ENCODE assay signal across 1 cellular context in genomic region chr15:69222002-69222474, GRCh38.
TF ChIP-seq lines count a peak whose summit lies in the region.

No MANE protein-coding gene starts in this region.

TF ChIP-seq in HepG2, 621 proteins besides CTCF, POLR2A, EP300 and RAD21 (continued from another document and continues in another):
- no peak for TF ChIP-seq ZNF180 (CRISPR knock-in tag; IDR thresholded peaks at IDR 0.05; ENCODE audit: borderline replicate concordance, low read depth)
- TF ChIP-seq MTERF4 (CRISPR knock-in tag; IDR thresholded peaks at IDR 0.05), result no peak
- no peak for TF ChIP-seq AFF4 (CRISPR knock-in tag; IDR thresholded peaks at IDR 0.05)
- TF ChIP-seq ZIK1 (CRISPR knock-in tag; IDR thresholded peaks at IDR 0.05; ENCODE audit: borderline replicate concordance, low read depth), result peak; percentile 65; the same call in 1 of the 2 replicates
- no peak for TF ChIP-seq SMAD9 (CRISPR knock-in tag; IDR thresholded peaks at IDR 0.05)
- TF ChIP-seq ZNF503 (CRISPR knock-in tag; IDR thresholded peaks at IDR 0.05), result no peak
- no peak for TF ChIP-seq MEF2D (CRISPR knock-in tag; IDR thresholded peaks at IDR 0.05)
- TF ChIP-seq PRPF4 (IDR thresholded peaks at IDR 0.05; ENCODE audit: low read depth, low read length, poor library complexity, severe bottlenecking), result no peak
- TF ChIP-seq MLLT10 (CRISPR knock-in tag; IDR thresholded peaks at IDR 0.05), result no peak
- TF ChIP-seq ZFY (CRISPR knock-in tag; IDR thresholded peaks at IDR 0.05), result 0 out of 2 replicates have a peak, but pooled peaks have one; percentile 36
- TF ChIP-seq ZNF230 (CRISPR knock-in tag; IDR thresholded peaks at IDR 0.05), result 0 out of 2 replicates have a peak, but pooled peaks have one; percentile 46
- no peak for TF ChIP-seq SMAD3 (CRISPR knock-in tag; IDR thresholded peaks at IDR 0.05)
- TF ChIP-seq NFE2 (CRISPR knock-in tag; IDR thresholded peaks at IDR 0.05), result no peak
- no peak for TF ChIP-seq ZNF713 (CRISPR knock-in tag; IDR thresholded peaks at IDR 0.05)
- TF ChIP-seq HMG20A (CRISPR knock-in tag; IDR thresholded peaks at IDR 0.05; ENCODE audit: borderline replicate concordance), result peak; percentile 56; the same call in 1 of the 2 replicates
- TF ChIP-seq FOXK1 (CRISPR knock-in tag; IDR thresholded peaks at IDR 0.05; ENCODE audit: borderline replicate concordance, low read depth), result peak; percentile 27; the same call in 1 of the 2 replicates
- TF ChIP-seq ZNF850 (CRISPR knock-in tag; conservative IDR thresholded peaks at IDR 0.05), result no peak
- no peak for TF ChIP-seq ARHGAP35 (CRISPR knock-in tag; IDR thresholded peaks at IDR 0.05; ENCODE audit: borderline replicate concordance)
- no peak for TF ChIP-seq SSRP1 (CRISPR knock-in tag; IDR thresholded peaks at IDR 0.05)
- no peak for TF ChIP-seq KLF9 (CRISPR knock-in tag; IDR thresholded peaks at IDR 0.05; ENCODE audit: low read depth)
- no peak for TF ChIP-seq REXO4 (CRISPR knock-in tag; IDR thresholded peaks at IDR 0.05; ENCODE audit: borderline replicate concordance)
- 0 out of 2 replicates have a peak, but pooled peaks have one; percentile 34 for TF ChIP-seq ZBTB34 (CRISPR knock-in tag; IDR thresholded peaks at IDR 0.05)
- no peak for TF ChIP-seq JUNB (CRISPR knock-in tag; IDR thresholded peaks at IDR 0.05; ENCODE audit: borderline replicate concordance)
- TF ChIP-seq RFX3 (CRISPR knock-in tag; IDR thresholded peaks at IDR 0.05), result no peak
- no peak for TF ChIP-seq ZFP36 (IDR thresholded peaks at IDR 0.05; ENCODE audit: borderline replicate concordance, low read depth, low read length, partially characterized antibody)
- TF ChIP-seq ZNF644 (CRISPR knock-in tag; IDR thresholded peaks at IDR 0.05; ENCODE audit: low read depth), result peak; percentile 43
- TF ChIP-seq ZFP41 (CRISPR knock-in tag; IDR thresholded peaks at IDR 0.05; ENCODE audit: borderline replicate concordance), result no peak
- peak; percentile 53 for TF ChIP-seq MYC (CRISPR knock-in tag; IDR thresholded peaks at IDR 0.05; ENCODE audit: borderline replicate concordance)
- TF ChIP-seq ZFX (CRISPR knock-in tag; IDR thresholded peaks at IDR 0.05; ENCODE audit: low read depth), result no peak; the same call in 1 of the 2 replicates
- no peak for TF ChIP-seq CREBL2 (CRISPR knock-in tag; IDR thresholded peaks at IDR 0.05; ENCODE audit: borderline replicate concordance)
- TF ChIP-seq SNAI1 (CRISPR knock-in tag; IDR thresholded peaks at IDR 0.05; ENCODE audit: borderline replicate concordance), result no peak
- no peak for TF ChIP-seq ZBTB7A (CRISPR knock-in tag; IDR thresholded peaks at IDR 0.05)
- TF ChIP-seq TSC22D2 (CRISPR knock-in tag; IDR thresholded peaks at IDR 0.05; ENCODE audit: borderline replicate concordance), result no peak
- TF ChIP-seq EED (CRISPR knock-in tag; IDR thresholded peaks at IDR 0.05), result no peak
- no peak for TF ChIP-seq GATAD1 (CRISPR knock-in tag; IDR thresholded peaks at IDR 0.05)
- TF ChIP-seq GATA4 (IDR thresholded peaks at IDR 0.05; ENCODE audit: borderline replicate concordance, low read depth), result no peak
- no peak for TF ChIP-seq POGK (CRISPR knock-in tag; conservative IDR thresholded peaks at IDR 0.05)
- TF ChIP-seq SNAPC4 (CRISPR knock-in tag; IDR thresholded peaks at IDR 0.05), result no peak
- TF ChIP-seq ZNF451 (CRISPR knock-in tag; IDR thresholded peaks at IDR 0.05), result no peak
- no peak for TF ChIP-seq KDM4B (CRISPR knock-in tag; IDR thresholded peaks at IDR 0.05)
- no peak for TF ChIP-seq ZNF30 (CRISPR knock-in tag; IDR thresholded peaks at IDR 0.05)
- no peak for TF ChIP-seq ZFP62 (CRISPR knock-in tag; IDR thresholded peaks at IDR 0.05)
- TF ChIP-seq CERS6 (CRISPR knock-in tag; IDR thresholded peaks at IDR 0.05), result no peak
- TF ChIP-seq ZNF253 (CRISPR knock-in tag; IDR thresholded peaks at IDR 0.05; ENCODE audit: borderline replicate concordance), result no peak
- no peak for TF ChIP-seq FLYWCH1 (CRISPR knock-in tag; IDR thresholded peaks at IDR 0.05)
- no peak for TF ChIP-seq ISX (CRISPR knock-in tag; conservative IDR thresholded peaks at IDR 0.05)
- TF ChIP-seq AHR (CRISPR knock-in tag; IDR thresholded peaks at IDR 0.05), result no peak
- TF ChIP-seq MED8 (CRISPR knock-in tag; IDR thresholded peaks at IDR 0.05; ENCODE audit: insufficient replicate concordance), result no peak
- TF ChIP-seq RARG (CRISPR knock-in tag; IDR thresholded peaks at IDR 0.05; ENCODE audit: low read depth), result no peak
- TF ChIP-seq ZNF264 (CRISPR knock-in tag; IDR thresholded peaks at IDR 0.05), result no peak
- no peak for TF ChIP-seq ISL2 (CRISPR knock-in tag; IDR thresholded peaks at IDR 0.05)
- 0 out of 2 replicates have a peak, but pooled peaks have one; percentile 68 for TF ChIP-seq ZNF83 (CRISPR knock-in tag; IDR thresholded peaks at IDR 0.05; ENCODE audit: borderline replicate concordance)
- TF ChIP-seq JUND (CRISPR knock-in tag; IDR thresholded peaks at IDR 0.05), result no peak
- peak; percentile 70; the same call in 1 of the 2 replicates for TF ChIP-seq ZMYM2 (CRISPR knock-in tag; IDR thresholded peaks at IDR 0.05)
- no peak for TF ChIP-seq ZNF660 (CRISPR knock-in tag; IDR thresholded peaks at IDR 0.05; ENCODE audit: borderline replicate concordance, low read depth)
- no peak for TF ChIP-seq ZKSCAN5 (CRISPR knock-in tag; IDR thresholded peaks at IDR 0.05)
- TF ChIP-seq NCOA2 (CRISPR knock-in tag; IDR thresholded peaks at IDR 0.05), result no peak
